ENCODE assay signal across 8 cellular contexts in the genomic region with DNA sequence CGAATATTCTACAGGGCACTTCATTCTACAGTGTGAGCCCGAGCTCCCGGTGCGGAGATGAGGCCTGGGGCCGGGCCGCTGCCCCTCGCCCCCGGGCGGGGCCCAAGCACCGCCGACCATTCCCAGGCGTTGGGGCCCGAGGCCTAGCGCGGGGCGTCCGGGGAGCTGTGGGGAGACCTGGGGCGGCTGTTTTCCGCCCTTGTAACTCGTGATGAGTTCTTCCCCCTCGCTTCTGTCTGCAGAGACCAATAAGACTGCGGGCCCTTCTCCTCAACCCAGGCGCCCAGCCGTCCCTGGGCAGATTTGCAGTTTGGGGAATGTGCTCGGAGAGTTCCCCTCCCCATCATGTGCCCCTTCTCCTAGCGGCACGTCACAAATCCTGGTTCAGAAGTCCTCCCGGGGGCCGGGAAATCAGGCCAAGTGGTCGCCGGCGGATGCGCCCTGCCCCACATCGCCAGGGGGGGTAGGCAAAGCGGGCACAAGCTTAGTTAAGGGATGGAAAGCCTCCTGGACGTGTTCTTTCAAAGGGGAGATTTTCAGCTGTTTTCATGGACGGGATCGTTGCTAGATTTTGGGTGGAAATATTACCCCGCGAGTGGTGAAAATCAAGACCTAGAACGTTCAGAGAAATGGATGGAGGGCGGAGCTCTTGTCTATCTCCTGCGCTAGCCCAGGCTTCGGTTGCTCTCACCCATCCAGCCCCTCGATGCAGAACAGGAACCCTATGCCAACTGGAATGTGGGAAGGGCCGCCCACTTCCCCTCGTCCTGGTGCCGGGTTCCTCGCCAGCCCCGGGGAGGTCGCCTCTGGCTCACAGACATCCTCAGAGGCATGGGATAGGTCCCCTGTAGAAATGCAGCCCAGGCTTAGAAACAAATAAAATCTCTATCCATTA. TPM values are rescaled to one million over a fixed set of nuclear protein-coding genes. Genes with fewer than 3 reads are reported as not detected.
DNase-seq lines count a peak whose midpoint lies in the region; ATAC-seq and TF ChIP-seq lines count a peak whose summit lies in the region.

No MANE protein-coding gene starts in this region.

- DNase-seq in stimulated activated CD4-positive, alpha-beta T cell treated with anti-CD3 and anti-CD28 coated beads, Interleukin-12 subunit alpha, Interleukin-12 subunit beta, amount 100 ng/mL, for 48 hours (ENCODE audit: low read depth in 2 of 3, low spot score in 1 of 3): peak in 2 of 3 donors; percentile 26 to 37
- DNase-seq in stimulated activated CD4-positive, alpha-beta T cell treated with anti-CD3 and anti-CD28 coated beads, Interleukin-12 subunit alpha, Interleukin-12 subunit beta, amount 100 ng/mL, for 4 hours: no peak
- DNase-seq in NCI-H774 (lab: John Stamatoyannopoulos, UW) (peak; percentile 30), glomerular visceral epithelial cell (ENCODE audit: extremely low spot score) (peak; percentile 35), nucleus accumbens (lab: John Stamatoyannopoulos, UW) (peak in 50 of 56 donors; percentile 12 to 80 (median 68)), upper lobe of left lung (peak; percentile 53 to 90)
- DNase-seq in activated naive CD4-positive, alpha-beta T cell treated with anti-CD3 and anti-CD28 coated beads, Interleukin-2, amount 50 U/mL, for 16 hours: peak; percentile 52

- ATAC-seq in HG02885 (IDR thresholded peaks at IDR 0.05; ENCODE audit: poor library complexity, unreplicated experiment): peak; percentile 21
- ATAC-seq in upper lobe of left lung (ENCODE audit: low FRiP score in 2 of 2): peak; percentile 24 to 27

- H3K9me3 ChIP-seq in upper lobe of left lung: no peaks in the 10 kb centered on the region

- H3K27me3 ChIP-seq in upper lobe of left lung: no peaks in the 10 kb centered on the region

- peaks cover 13 to 24% (median 18%) of the 10 kb centered on the region in 4 donors for H3K4me1 ChIP-seq in upper lobe of left lung

- WGBS in upper lobe of left lung, 2 donors: 2 to 5% methylated on average over 31 to 41 of the region's 51 CpGs

- peak overlapping the region; percentile 99 for H3K27ac ChIP-seq in upper lobe of left lung

- H3K36me3 ChIP-seq in upper lobe of left lung: no peaks in the 10 kb centered on the region

- peak in 2 of 4 donors; percentile 27 to 67 for TF ChIP-seq POLR2A in upper lobe of left lung (IDR thresholded peaks at IDR 0.05)

- no peak for TF ChIP-seq EP300 in upper lobe of left lung (IDR thresholded peaks at IDR 0.05)

- TF ChIP-seq CTCF in upper lobe of left lung (IDR thresholded peaks at IDR 0.05): no peak

- peak overlapping the region; percentile 63 to 71 (median 68) for H3K4me3 ChIP-seq in upper lobe of left lung

RNA-seq across cellular contexts. Expression of gene HAAO, which starts 18.8 kb away (rescaled TPM):
- 1 to 10 TPM; 1.8 to 9.4 (median 7.1) TPM for total RNA-seq in upper lobe of left lung

RNA-seq across cellular contexts. Expression of gene OXER1, which starts 47.3 kb away (rescaled TPM):
- 1 to 10 TPM in 4 of 6 donors, under 1 TPM in 2; 0.22 to 3.1 (median 1.3) TPM for total RNA-seq in upper lobe of left lung
